ENCODE assay signal across 7 cellular contexts in the genomic region with DNA sequence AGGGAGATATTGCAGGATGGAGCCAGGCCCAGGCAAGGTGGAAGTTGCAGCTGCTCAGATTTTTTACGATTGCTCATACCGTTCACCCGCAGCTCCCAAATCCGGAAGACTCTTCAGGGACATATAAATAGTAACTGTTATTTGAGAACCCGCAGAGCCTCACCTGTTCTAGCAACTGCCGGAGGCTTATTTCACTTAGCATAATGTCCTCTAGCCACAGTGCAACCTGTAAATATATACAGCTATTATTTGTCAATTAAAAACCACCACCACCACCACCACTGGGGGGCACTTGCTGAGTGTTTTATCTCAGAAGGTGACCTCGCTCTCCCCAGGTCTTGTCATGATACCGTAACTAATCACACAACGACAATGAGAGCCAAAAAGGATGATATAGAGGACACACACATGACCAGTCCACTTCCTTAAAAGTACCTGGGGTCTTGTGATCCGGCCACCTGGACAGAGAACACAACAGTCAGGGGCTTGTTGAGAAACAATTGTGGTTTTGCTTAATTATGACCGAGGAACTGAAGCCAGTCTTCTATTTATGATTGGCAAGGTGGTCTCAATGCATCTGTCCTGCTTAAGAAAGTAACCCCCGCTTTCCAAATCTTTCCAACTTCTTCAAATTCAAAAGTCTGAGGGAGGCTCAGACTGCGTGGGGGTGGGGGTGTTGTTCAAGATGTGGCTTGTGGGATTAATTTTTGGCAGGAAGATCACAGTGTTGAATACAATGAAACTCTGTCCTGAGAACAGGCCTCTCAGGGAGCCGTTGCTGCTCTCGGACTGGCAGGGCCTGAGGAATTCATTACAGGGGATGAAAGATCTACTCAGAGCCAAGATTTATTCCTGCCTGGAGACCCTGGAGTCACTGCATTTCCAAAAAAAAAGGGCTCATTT.
DNase-seq lines count a peak whose midpoint lies in the region; ATAC-seq lines count a peak whose summit lies in the region.

No MANE protein-coding gene starts in this region.

- peak; percentile 79 for DNase-seq in NAMALWA (ENCODE audit: low spot score)
- peak; percentile 27 to 72 (median 42) for DNase-seq in T-helper 1 cell
- peak in 54 of 58 donors; percentile 11 to 93 (median 66) for DNase-seq in anterior cingulate cortex (lab: John Stamatoyannopoulos, UW)
- DNase-seq in iPS-NIHi11 (ENCODE audit: low spot score): peak; percentile 54
- DNase-seq in stimulated activated CD4-positive, alpha-beta T cell treated with anti-CD3 and anti-CD28 coated beads, Interleukin-2, amount 100 ng/mL, for 48 hours: peak; percentile 55 to 59
- no peak for DNase-seq in posterior vena cava (ENCODE audit: low spot score)

- intact Hi-C loops in posterior vena cava (cut with DNase I): loop anchor here (2.0 kb wide), 2 partner anchors 107 to 111 kb away; partner anchors contain the start of gene PRND (in 1 of the 2)

- peak; percentile 46 for ATAC-seq in GM18907 (IDR thresholded peaks at IDR 0.05; ENCODE audit: unreplicated experiment)
